In the genomic region with DNA sequence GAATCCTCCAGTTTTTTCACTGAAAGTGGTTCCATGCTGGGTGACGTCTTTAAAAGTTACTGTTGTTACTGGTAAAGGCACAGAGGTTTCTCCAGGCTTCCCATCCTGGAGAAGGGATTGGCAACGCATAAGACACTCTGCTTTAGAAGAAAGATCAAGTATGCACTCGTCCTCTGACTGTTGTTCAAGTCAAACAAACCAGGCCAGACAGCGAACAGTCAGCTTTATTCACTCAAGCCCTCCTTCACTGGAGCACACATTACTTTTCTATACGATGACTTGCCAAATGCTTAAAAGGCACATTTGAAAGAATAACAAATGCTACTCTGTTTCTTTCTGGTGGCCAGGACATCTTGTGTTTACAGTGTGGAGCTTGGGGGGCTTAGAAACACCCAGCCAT, we compare ENCODE assay signal across 23 cellular contexts. TPM values are rescaled to one million over a fixed set of nuclear protein-coding genes. Genes with fewer than 3 reads are reported as not detected.
"Had no signal": no experiment of that assay in that cellular context is flagged by ENCODE, and none has a peak within 500 bp of the region (broad histone marks: within the 10 kb centered on the region; RNA-seq: fewer than 3 reads in every experiment).

No MANE protein-coding gene starts in this region.

- H3K27me3 ChIP-seq: brain microvascular endothelial cell had no signal

- H3K4me3 ChIP-seq: heart right ventricle, tibial artery had no signal

- H3K36me3 ChIP-seq: brain microvascular endothelial cell, heart right ventricle, tibial artery had no signal

- H3K27ac ChIP-seq: brain microvascular endothelial cell, heart right ventricle, tibial artery had no signal

- DNase-seq: activated CD4-positive, alpha-beta T cell treated with anti-CD3 and anti-CD28 coated beads for 1 hour; activated CD4-positive, alpha-beta T cell treated with anti-CD3 and anti-CD28 coated beads, Interleukin-2, amount 50 U/mL, for 1 hour; activated CD8-positive, alpha-beta T cell treated with anti-CD3 and anti-CD28 coated beads, Interleukin-2, amount 10 ng/mL, durations not matched to agents 7 days and 5 days; activated gamma-delta T cell treated with Interleukin-2 at 50 U/mL for 16 hours; aorta; brain microvascular endothelial cell; central memory CD4-positive, alpha-beta T cell; effector memory CD8-positive, alpha-beta T cell; foreskin fibroblast; heart right ventricle; kidney glomerular epithelial cell; left ventricle myocardium superior; mammary epithelial cell; nephron progenitor cell; occipital lobe; stimulated activated CD4-positive, alpha-beta T cell treated with anti-CD3 and anti-CD28 coated beads, Interleukin-4, amount 100 ng/mL, for 24 hours; stimulated activated naive CD4-positive, alpha-beta T cell treated with Interleukin-2 at 50 U/mL for 16 hours; T-helper 1 cell had no signal

- H3K9me3 ChIP-seq: tibial artery had no signal

- H3K4me1 ChIP-seq: heart right ventricle had no signal

- ATAC-seq: activated CD8-positive, alpha-beta T cell treated with anti-CD3 and anti-CD28 coated beads, Interleukin-2, amount 10 ng/mL, durations not matched to agents 7 days and 5 days; effector memory CD8-positive, alpha-beta T cell; heart right ventricle; left ventricle myocardium superior; sciatic nerve had no signal

RNA-seq across cellular contexts. Expression of a gene that starts 33.1 kb away (rescaled TPM):
- total RNA-seq: activated CD8-positive, alpha-beta T cell treated with anti-CD3 and anti-CD28 coated beads, Interleukin-2, amount 10 ng/mL, durations not matched to agents 7 days and 5 days; activated T-helper 1 cell treated with anti-CD3 and anti-CD28 coated beads, Interleukin-12 subunit alpha, Interleukin-12 subunit beta, Interleukin-2, Interleukin-4 antibody, amounts not matched to agents 30 ng/mL and 10 ng/mL and 1 ng/mL, durations not matched to agents 14 hours and 24 hours and 36 hours; mononuclear cell; myocyte had no signal
